ENCODE assay signal across 15 cellular contexts in genomic region chr12:110251381-110251780, GRCh38. TPM values are rescaled to one million over a fixed set of nuclear protein-coding genes. Genes with fewer than 3 reads are reported as not detected.
DNase-seq lines count a peak whose midpoint lies in the region; TF ChIP-seq lines count a peak whose summit lies in the region.
"Had no signal": no experiment of that assay in that cellular context is flagged by ENCODE, and none has a peak within 500 bp of the region (broad histone marks: within the 10 kb centered on the region; RNA-seq: fewer than 3 reads in every experiment).

No MANE protein-coding gene starts in this region.

- H3K4me3 ChIP-seq in left ventricle myocardium inferior (no peak overlapping the region), skeletal muscle tissue (ENCODE audit: low read length in 3 of 3) (no peak overlapping the region)
- H3K4me3 ChIP-seq: GM23338 had no signal

- H3K4me1 ChIP-seq in left ventricle myocardium inferior (peaks cover 78% of the 10 kb centered on the region), skeletal muscle tissue (ENCODE audit: control insufficient read depth in 3 of 3, insufficient read depth in 3 of 3, low read length in 3 of 3) (peaks cover 50 to 56% (median 50%) of the 10 kb centered on the region in 3 donors)

- no peaks in the 10 kb centered on the region for H3K9me3 ChIP-seq in left ventricle myocardium inferior (replicated peaks)
- no peaks in the 10 kb centered on the region for H3K9me3 ChIP-seq in skeletal muscle tissue (ENCODE audit: control insufficient read depth in 3 of 3, low read length in 3 of 3)

- DNase-seq in left ventricle myocardium inferior (no peak), cardiac septum (ENCODE audit: low spot score) (no peak), RWPE1 (ENCODE audit: low spot score) (no peak), islet precursor cell (peak; percentile 41), T-helper 1 cell (no peak), NCI-H1694 (lab: John Stamatoyannopoulos, UW) (no peak)
- DNase-seq: CD8-positive, alpha-beta T cell; COR-L47; DMS153; DMS79 treated with DMSO at 0.1 percent for 48 hours; EL; H7 had no signal

- H3K9ac ChIP-seq in skeletal muscle tissue (ENCODE audit: low read depth in 1 of 3, low read length in 3 of 3) = no peak overlapping the region

- intact Hi-C loops in left ventricle myocardium inferior (cut with micrococcal nuclease) = no loop called here
- intact Hi-C loops in cardiac septum (cut with DNase I) = no loop called here

- no peaks in the 10 kb centered on the region for H3K27me3 ChIP-seq in left ventricle myocardium inferior (ENCODE audit: low read depth)
- H3K27me3 ChIP-seq in skeletal muscle tissue (ENCODE audit: control insufficient read depth in 3 of 3, insufficient read depth in 3 of 3, low read length in 3 of 3) = no peaks in the 10 kb centered on the region

- H3K27ac ChIP-seq in left ventricle myocardium inferior (replicated peaks) (peak overlapping the region; percentile 94), RWPE1 (0 out of 2 replicates have a peak overlapping the region, but pooled peaks have one; percentile 7), skeletal muscle tissue (ENCODE audit: low read depth, low read length) (peak overlapping the region; percentile 7)
- H3K27ac ChIP-seq: HL-60 had no signal

- CTCF ChIA-PET in RWPE1 (lab: Yijun Ruan, JAX) = no interaction called here

- H3K36me3 ChIP-seq in left ventricle myocardium inferior = no peaks in the 10 kb centered on the region
- H3K36me3 ChIP-seq in skeletal muscle tissue (ENCODE audit: control insufficient read depth in 3 of 3, insufficient read depth in 3 of 3, low read length in 3 of 3) = no peaks in the 10 kb centered on the region

- TF ChIP-seq CTCF in left ventricle myocardium inferior (IDR thresholded peaks at IDR 0.05; ENCODE audit: borderline replicate concordance) (no peak), RWPE1 (conservative IDR thresholded peaks at IDR 0.05; ENCODE audit: low read depth) (no peak)

- POLR2A ChIA-PET in RWPE1 (lab: Yijun Ruan, JAX; ENCODE audit: low non-redundant PET) = no interaction called here

RNA-seq across cellular contexts. Expression of gene ATP2A2, which starts 29.7 kb away (rescaled TPM):
- total RNA-seq in left ventricle myocardium inferior = 1,955 TPM
- 918 TPM for total RNA-seq in cardiac septum
- 515 TPM for total RNA-seq in skeletal muscle tissue

Comparison
In these comparisons a context has a peak if more than half of its experiments do, and no peak if none do; other contexts are left out.
1. H3K27ac ChIP-seq: peak in every context shown above with its lines; median percentile 94 in left ventricle myocardium inferior; 7 in RWPE1; 7 in skeletal muscle tissue.